39 cellular contexts compared by ENCODE assay signal in genomic region chr4:82335043-82335442, GRCh38.
"Had no signal": no experiment of that assay in that cellular context is flagged by ENCODE, and none has a peak within 500 bp of the region (broad histone marks: within the 10 kb centered on the region; RNA-seq: fewer than 3 reads in every experiment).

No MANE protein-coding gene starts in this region.

- ATAC-seq: activated naive CD4-positive, alpha-beta T cell treated with anti-CD3 and anti-CD28 coated beads, Interleukin-2, amount 50 U/mL, for 72 hours; activated T-cell treated with anti-CD3 and anti-CD28 coated beads, Interleukin-2, amount 50 U/mL, for 4 hours; activated T-cell treated with anti-CD3 and anti-CD28 coated beads, Interleukin-2, amount 50 U/mL, for 72 hours; activated T-helper 17 cell treated with anti-CD3 and anti-CD28 coated beads, Interleukin-2, amount 50 U/mL, for 72 hours; body of pancreas had no signal

- H3K4me1 ChIP-seq: adrenal gland, ascending aorta, body of pancreas, breast epithelium had no signal

- DNase-seq: activated effector memory CD4-positive, alpha-beta T cell treated with anti-CD3 and anti-CD28 coated beads, Interleukin-2, amount 50 U/mL, for 16 hours; activated effector memory CD4-positive, alpha-beta T cell treated with Interleukin-2 at 50 U/mL for 16 hours; activated gamma-delta T cell; activated gamma-delta T cell treated with Interleukin-2 at 50 U/mL for 16 hours; activated naive CD4-positive, alpha-beta T cell; activated naive CD4-positive, alpha-beta T cell treated with anti-CD3 and anti-CD28 coated beads for 36 hours; activated naive CD4-positive, alpha-beta T cell treated with anti-CD3 and anti-CD28 coated beads, Interleukin-2, amount 10 ng/mL, durations not matched to agents 7 days and 5 days; activated naive CD4-positive, alpha-beta T cell treated with anti-CD3 and anti-CD28 coated beads, Interleukin-2, amount 50 U/mL, for 16 hours; activated naive CD4-positive, alpha-beta T cell treated with Interleukin-2 at 50 U/mL for 16 hours; activated naive CD8-positive, alpha-beta T cell treated with anti-CD3 and anti-CD28 coated beads for 36 hours; activated T-cell treated with anti-CD3 and anti-CD28 coated beads for 4 hours; activated T-cell treated with anti-CD3 and anti-CD28 coated beads, Interleukin-2, amount 50 U/mL, for 1 hour; activated T-cell treated with anti-CD3 and anti-CD28 coated beads, Interleukin-2, amount 50 U/mL, for 24 hours; activated T-cell treated with anti-CD3 and anti-CD28 coated beads, Interleukin-2, amount 50 U/mL, for 4 hours; activated T-cell treated with anti-CD3 and anti-CD28 coated beads, Interleukin-2, amount 50 U/mL, for 48 hours; activated T-cell treated with anti-CD3 and anti-CD28 coated beads, Interleukin-2, amount 50 U/mL, for 72 hours; adrenal gland; amniotic stem cell; amygdala; anterior cingulate cortex; aorta; body of pancreas; brain microvascular endothelial cell; caudate nucleus; central memory CD4-positive, alpha-beta T cell; cerebellar nuclear complex had no signal

- FAIRE-seq: astrocyte, bronchial epithelial cell had no signal

- H3K27me3 Mint-ChIP-seq: activated naive CD4-positive, alpha-beta T cell treated with anti-CD3 and anti-CD28 coated beads, Interleukin-2, amount 50 U/mL, for 24 hours; activated naive CD8-positive, alpha-beta T cell; activated naive CD8-positive, alpha-beta T cell treated with anti-CD3 and anti-CD28 coated beads for 36 hours; activated T-cell treated with anti-CD3 and anti-CD28 coated beads, Interleukin-2, amount 50 U/mL, for 24 hours; activated T-helper 17 cell treated with anti-CD3 and anti-CD28 coated beads, Interleukin-2, amount 50 U/mL, for 72 hours; brain had no signal

- H3K4me1 Mint-ChIP-seq: activated naive CD4-positive, alpha-beta T cell treated with anti-CD3 and anti-CD28 coated beads, Interleukin-2, amount 10 ng/mL, durations not matched to agents 7 days and 5 days; activated naive CD4-positive, alpha-beta T cell treated with anti-CD3 and anti-CD28 coated beads, Interleukin-2, amount 50 U/mL, for 24 hours; activated naive CD8-positive, alpha-beta T cell treated with anti-CD3 and anti-CD28 coated beads for 36 hours; activated T-helper 17 cell treated with anti-CD3 and anti-CD28 coated beads, Interleukin-2, amount 50 U/mL, for 72 hours; brain; central memory CD8-positive, alpha-beta T cell had no signal

- H3K4me3 Mint-ChIP-seq: activated naive CD4-positive, alpha-beta T cell treated with anti-CD3 and anti-CD28 coated beads for 36 hours; activated naive CD4-positive, alpha-beta T cell treated with anti-CD3 and anti-CD28 coated beads, Interleukin-2, amount 10 ng/mL, durations not matched to agents 7 days and 5 days; activated naive CD4-positive, alpha-beta T cell treated with anti-CD3 and anti-CD28 coated beads, Interleukin-2, amount 50 U/mL, for 24 hours; activated naive CD8-positive, alpha-beta T cell; activated naive CD8-positive, alpha-beta T cell treated with anti-CD3 and anti-CD28 coated beads for 36 hours; activated T-cell treated with anti-CD3 and anti-CD28 coated beads, Interleukin-2, amount 50 U/mL, for 24 hours; activated T-cell treated with anti-CD3 and anti-CD28 coated beads, Interleukin-2, amount 50 U/mL, for 4 hours; activated T-cell treated with anti-CD3 and anti-CD28 coated beads, Interleukin-2, amount 50 U/mL, for 72 hours; activated T-helper 1 cell treated with anti-CD3 and anti-CD28 coated beads, Interleukin-12 subunit alpha, Interleukin-12 subunit beta, Interleukin-2, Interleukin-4 antibody, amounts not matched to agents 30 ng/mL and 10 ng/mL and 1 ng/mL, durations not matched to agents 14 hours and 24 hours and 36 hours; activated T-helper 17 cell treated with anti-CD3 and anti-CD28 coated beads, Interleukin-2, amount 50 U/mL, for 72 hours; brain; central memory CD8-positive, alpha-beta T cell had no signal

- H3K27ac Mint-ChIP-seq: activated naive CD4-positive, alpha-beta T cell treated with anti-CD3 and anti-CD28 coated beads for 36 hours; activated naive CD4-positive, alpha-beta T cell treated with anti-CD3 and anti-CD28 coated beads, Interleukin-2, amount 10 ng/mL, durations not matched to agents 7 days and 5 days; activated naive CD4-positive, alpha-beta T cell treated with anti-CD3 and anti-CD28 coated beads, Interleukin-2, amount 50 U/mL, for 24 hours; activated naive CD4-positive, alpha-beta T cell treated with anti-CD3 and anti-CD28 coated beads, Interleukin-2, amount 50 U/mL, for 72 hours; activated naive CD8-positive, alpha-beta T cell; activated naive CD8-positive, alpha-beta T cell treated with anti-CD3 and anti-CD28 coated beads for 36 hours; activated T-cell treated with anti-CD3 and anti-CD28 coated beads, Interleukin-2, amount 50 U/mL, for 24 hours; activated T-cell treated with anti-CD3 and anti-CD28 coated beads, Interleukin-2, amount 50 U/mL, for 72 hours; activated T-helper 1 cell treated with anti-CD3 and anti-CD28 coated beads, Interleukin-12 subunit alpha, Interleukin-12 subunit beta, Interleukin-2, Interleukin-4 antibody, amounts not matched to agents 30 ng/mL and 10 ng/mL and 1 ng/mL, durations not matched to agents 14 hours and 24 hours and 36 hours; activated T-helper 17 cell treated with anti-CD3 and anti-CD28 coated beads, Interleukin-2, amount 50 U/mL, for 72 hours; activated T-helper 2 cell treated with anti-CD3 and anti-CD28 coated beads, Interferon-gamma antibody, Interleukin-2, Interleukin-4, amounts not matched to agents 10 μg/mL and 5 μg/mL and 100 μg/mL, durations not matched to agents 14 hours and 24 hours and 36 hours; brain had no signal

- H3K27me3 ChIP-seq: adrenal gland, ascending aorta, body of pancreas, brain microvascular endothelial cell, breast epithelium, cardiac muscle cell had no signal

- H3K4me3 ChIP-seq: adrenal gland, ascending aorta, body of pancreas, breast epithelium, cardiac muscle cell had no signal

- H3K9me3 ChIP-seq: adrenal gland, body of pancreas had no signal

- H3K9me3 Mint-ChIP-seq: activated naive CD4-positive, alpha-beta T cell treated with anti-CD3 and anti-CD28 coated beads, Interleukin-2, amount 50 U/mL, for 24 hours; activated T-cell treated with anti-CD3 and anti-CD28 coated beads, Interleukin-2, amount 50 U/mL, for 4 hours; activated T-helper 2 cell treated with anti-CD3 and anti-CD28 coated beads, Interferon-gamma antibody, Interleukin-2, Interleukin-4, amounts not matched to agents 10 μg/mL and 5 μg/mL and 100 μg/mL, durations not matched to agents 14 hours and 24 hours and 36 hours; central memory CD8-positive, alpha-beta T cell had no signal

- H3K27ac ChIP-seq: adrenal gland, ascending aorta, body of pancreas, brain microvascular endothelial cell, breast epithelium, cardiac muscle cell had no signal

- H3K36me3 ChIP-seq: adrenal gland, ascending aorta, brain microvascular endothelial cell, breast epithelium, cardiac muscle cell had no signal
